Comparison of ENCODE assay signal across 1 cellular context in the genomic region with DNA sequence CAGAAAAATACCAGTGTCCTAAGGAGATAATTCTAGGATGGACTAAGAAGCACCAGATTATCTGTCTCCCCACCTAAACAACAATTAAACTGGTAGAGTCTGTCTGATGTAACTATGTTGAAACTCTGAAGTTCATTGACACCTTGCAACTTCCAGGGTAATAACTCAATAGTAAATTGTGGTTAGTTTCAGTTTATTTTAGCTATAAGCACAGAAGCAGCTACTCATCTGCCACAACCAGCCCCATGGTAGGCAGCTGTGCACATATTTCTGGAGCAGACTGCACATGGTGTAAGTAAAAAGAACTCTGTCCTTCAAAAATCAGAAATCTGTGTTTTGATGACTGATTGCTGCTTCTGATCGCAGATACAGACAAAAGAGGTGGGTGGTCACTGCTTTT.
TF ChIP-seq lines count a peak whose summit lies in the region.

No MANE protein-coding gene starts in this region.

TF ChIP-seq in GM23338, 12 proteins besides CTCF, POLR2A, EP300 and RAD21 (continued from another document):
- TF ChIP-seq, protein P1, sequence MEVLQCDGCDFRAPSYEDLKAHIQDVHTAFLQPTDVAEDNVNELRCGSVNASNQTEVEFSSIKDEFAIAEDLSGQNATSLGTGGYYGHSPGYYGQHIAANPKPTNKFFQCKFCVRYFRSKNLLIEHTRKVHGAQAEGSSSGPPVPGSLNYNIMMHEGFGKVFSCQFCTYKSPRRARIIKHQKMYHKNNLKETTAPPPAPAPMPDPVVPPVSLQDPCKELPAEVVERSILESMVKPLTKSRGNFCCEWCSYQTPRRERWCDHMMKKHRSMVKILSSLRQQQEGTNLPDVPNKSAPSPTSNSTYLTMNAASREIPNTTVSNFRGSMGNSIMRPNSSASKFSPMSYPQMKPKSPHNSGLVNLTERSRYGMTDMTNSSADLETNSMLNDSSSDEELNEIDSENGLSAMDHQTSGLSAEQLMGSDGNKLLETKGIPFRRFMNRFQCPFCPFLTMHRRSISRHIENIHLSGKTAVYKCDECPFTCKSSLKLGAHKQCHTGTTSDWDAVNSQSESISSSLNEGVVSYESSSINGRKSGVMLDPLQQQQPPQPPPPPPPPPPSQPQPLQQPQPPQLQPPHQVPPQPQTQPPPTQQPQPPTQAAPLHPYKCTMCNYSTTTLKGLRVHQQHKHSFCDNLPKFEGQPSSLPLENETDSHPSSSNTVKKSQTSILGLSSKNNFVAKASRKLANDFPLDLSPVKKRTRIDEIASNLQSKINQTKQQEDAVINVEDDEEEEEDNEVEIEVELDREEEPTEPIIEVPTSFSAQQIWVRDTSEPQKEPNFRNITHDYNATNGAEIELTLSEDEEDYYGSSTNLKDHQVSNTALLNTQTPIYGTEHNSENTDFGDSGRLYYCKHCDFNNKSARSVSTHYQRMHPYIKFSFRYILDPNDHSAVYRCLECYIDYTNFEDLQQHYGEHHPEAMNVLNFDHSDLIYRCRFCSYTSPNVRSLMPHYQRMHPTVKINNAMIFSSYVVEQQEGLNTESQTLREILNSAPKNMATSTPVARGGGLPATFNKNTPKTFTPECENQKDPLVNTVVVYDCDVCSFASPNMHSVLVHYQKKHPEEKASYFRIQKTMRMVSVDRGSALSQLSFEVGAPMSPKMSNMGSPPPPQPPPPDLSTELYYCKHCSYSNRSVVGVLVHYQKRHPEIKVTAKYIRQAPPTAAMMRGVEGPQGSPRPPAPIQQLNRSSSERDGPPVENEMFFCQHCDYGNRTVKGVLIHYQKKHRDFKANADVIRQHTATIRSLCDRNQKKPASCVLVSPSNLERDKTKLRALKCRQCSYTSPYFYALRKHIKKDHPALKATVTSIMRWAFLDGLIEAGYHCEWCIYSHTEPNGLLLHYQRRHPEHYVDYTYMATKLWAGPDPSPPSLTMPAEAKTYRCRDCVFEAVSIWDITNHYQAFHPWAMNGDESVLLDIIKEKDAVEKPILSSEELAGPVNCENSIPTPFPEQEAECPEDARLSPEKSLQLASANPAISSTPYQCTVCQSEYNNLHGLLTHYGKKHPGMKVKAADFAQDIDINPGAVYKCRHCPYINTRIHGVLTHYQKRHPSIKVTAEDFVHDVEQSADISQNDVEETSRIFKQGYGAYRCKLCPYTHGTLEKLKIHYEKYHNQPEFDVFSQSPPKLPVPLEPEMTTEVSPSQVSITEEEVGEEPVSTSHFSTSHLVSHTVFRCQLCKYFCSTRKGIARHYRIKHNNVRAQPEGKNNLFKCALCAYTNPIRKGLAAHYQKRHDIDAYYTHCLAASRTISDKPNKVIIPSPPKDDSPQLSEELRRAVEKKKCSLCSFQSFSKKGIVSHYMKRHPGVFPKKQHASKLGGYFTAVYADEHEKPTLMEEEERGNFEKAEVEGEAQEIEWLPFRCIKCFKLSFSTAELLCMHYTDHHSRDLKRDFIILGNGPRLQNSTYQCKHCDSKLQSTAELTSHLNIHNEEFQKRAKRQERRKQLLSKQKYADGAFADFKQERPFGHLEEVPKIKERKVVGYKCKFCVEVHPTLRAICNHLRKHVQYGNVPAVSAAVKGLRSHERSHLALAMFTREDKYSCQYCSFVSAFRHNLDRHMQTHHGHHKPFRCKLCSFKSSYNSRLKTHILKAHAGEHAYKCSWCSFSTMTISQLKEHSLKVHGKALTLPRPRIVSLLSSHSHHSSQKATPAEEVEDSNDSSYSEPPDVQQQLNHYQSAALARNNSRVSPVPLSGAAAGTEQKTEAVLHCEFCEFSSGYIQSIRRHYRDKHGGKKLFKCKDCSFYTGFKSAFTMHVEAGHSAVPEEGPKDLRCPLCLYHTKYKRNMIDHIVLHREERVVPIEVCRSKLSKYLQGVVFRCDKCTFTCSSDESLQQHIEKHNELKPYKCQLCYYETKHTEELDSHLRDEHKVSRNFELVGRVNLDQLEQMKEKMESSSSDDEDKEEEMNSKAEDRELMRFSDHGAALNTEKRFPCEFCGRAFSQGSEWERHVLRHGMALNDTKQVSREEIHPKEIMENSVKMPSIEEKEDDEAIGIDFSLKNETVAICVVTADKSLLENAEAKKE (CRISPR knock-in tag; IDR thresholded peaks at IDR 0.05): no peak
- TF ChIP-seq, protein P2, sequence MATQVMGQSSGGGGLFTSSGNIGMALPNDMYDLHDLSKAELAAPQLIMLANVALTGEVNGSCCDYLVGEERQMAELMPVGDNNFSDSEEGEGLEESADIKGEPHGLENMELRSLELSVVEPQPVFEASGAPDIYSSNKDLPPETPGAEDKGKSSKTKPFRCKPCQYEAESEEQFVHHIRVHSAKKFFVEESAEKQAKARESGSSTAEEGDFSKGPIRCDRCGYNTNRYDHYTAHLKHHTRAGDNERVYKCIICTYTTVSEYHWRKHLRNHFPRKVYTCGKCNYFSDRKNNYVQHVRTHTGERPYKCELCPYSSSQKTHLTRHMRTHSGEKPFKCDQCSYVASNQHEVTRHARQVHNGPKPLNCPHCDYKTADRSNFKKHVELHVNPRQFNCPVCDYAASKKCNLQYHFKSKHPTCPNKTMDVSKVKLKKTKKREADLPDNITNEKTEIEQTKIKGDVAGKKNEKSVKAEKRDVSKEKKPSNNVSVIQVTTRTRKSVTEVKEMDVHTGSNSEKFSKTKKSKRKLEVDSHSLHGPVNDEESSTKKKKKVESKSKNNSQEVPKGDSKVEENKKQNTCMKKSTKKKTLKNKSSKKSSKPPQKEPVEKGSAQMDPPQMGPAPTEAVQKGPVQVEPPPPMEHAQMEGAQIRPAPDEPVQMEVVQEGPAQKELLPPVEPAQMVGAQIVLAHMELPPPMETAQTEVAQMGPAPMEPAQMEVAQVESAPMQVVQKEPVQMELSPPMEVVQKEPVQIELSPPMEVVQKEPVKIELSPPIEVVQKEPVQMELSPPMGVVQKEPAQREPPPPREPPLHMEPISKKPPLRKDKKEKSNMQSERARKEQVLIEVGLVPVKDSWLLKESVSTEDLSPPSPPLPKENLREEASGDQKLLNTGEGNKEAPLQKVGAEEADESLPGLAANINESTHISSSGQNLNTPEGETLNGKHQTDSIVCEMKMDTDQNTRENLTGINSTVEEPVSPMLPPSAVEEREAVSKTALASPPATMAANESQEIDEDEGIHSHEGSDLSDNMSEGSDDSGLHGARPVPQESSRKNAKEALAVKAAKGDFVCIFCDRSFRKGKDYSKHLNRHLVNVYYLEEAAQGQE (IDR thresholded peaks at IDR 0.05; ENCODE audit: unreplicated experiment): no peak
- no peak for TF ChIP-seq NANOG (IDR thresholded peaks at IDR 0.05; ENCODE audit: borderline replicate concordance)
- TF ChIP-seq STAT1 (IDR thresholded peaks at IDR 0.05; ENCODE audit: unreplicated experiment): no peak
- no peak for TF ChIP-seq EZH2 (IDR thresholded peaks at IDR 0.05; ENCODE audit: low read depth, unreplicated experiment)
- no peak for TF ChIP-seq CREB1 (CRISPR knock-in tag; IDR thresholded peaks at IDR 0.05; ENCODE audit: low read depth)
- TF ChIP-seq ZNF114 (CRISPR knock-in tag; IDR thresholded peaks at IDR 0.05): no peak
TF ChIP-seq in GM23338: peak in this region for 0.
